Comparison of ENCODE assay signal across 1 cellular context in genomic region chr1:51063121-51063520, GRCh38.
TF ChIP-seq lines count a peak whose summit lies in the region.

No MANE protein-coding gene starts in this region.

TF ChIP-seq in K562, 482 proteins besides CTCF, POLR2A, EP300 and RAD21:
- no peak for TF ChIP-seq ZHX1 (conservative IDR thresholded peaks at IDR 0.05; ENCODE audit: low read length)
- 0 out of 2 replicates have a peak, but pooled peaks have one; percentile 8 for TF ChIP-seq ZNF316 (IDR thresholded peaks at IDR 0.05)
